In the genomic region with DNA sequence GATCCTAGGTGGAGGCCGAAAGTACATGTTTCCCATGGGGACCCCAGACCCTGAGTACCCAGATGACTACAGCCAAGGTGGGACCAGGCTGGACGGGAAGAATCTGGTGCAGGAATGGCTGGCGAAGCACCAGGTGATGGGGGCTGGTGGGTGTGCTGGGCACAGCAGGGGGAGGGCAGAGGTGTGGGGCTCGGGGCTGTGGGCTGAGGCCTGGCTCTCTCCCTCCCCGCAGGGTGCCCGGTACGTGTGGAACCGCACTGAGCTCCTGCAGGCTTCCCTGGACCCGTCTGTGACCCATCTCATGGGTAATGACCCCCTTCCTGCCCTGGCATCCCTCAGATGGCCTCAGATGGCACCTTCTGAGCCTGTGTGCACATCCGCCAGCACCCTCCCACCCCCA, we compare ENCODE assay signal across 6 cellular contexts. TPM values are rescaled to one million over a fixed set of nuclear protein-coding genes. Genes with fewer than 3 reads are reported as not detected.
"Had no signal": no experiment of that assay in that cellular context is flagged by ENCODE, and none has a peak within 500 bp of the region (broad histone marks: within the 10 kb centered on the region; RNA-seq: fewer than 3 reads in every experiment).

No MANE protein-coding gene starts in this region.

RNA-seq across cellular contexts. Expression of a gene that starts 1.6 kb away (rescaled TPM):
- total RNA-seq: HepG2, HT-29 had no signal
- polyA plus RNA-seq: HepG2, IgD-negative memory B cell had no signal

RNA-seq across cellular contexts. Expression of a gene that starts 29.7 kb away (rescaled TPM):
- total RNA-seq: HepG2 had no signal
- polyA plus RNA-seq: GM23338, HepG2, IgD-negative memory B cell had no signal

RNA-seq across cellular contexts. Expression of a gene that starts 47.7 kb away (rescaled TPM):
- total RNA-seq: GM23338, H1, H9, HepG2, HT-29 had no signal
- polyA plus RNA-seq: GM23338, H1, HepG2, IgD-negative memory B cell had no signal
